8 cellular contexts compared by ENCODE assay signal in the genomic region with DNA sequence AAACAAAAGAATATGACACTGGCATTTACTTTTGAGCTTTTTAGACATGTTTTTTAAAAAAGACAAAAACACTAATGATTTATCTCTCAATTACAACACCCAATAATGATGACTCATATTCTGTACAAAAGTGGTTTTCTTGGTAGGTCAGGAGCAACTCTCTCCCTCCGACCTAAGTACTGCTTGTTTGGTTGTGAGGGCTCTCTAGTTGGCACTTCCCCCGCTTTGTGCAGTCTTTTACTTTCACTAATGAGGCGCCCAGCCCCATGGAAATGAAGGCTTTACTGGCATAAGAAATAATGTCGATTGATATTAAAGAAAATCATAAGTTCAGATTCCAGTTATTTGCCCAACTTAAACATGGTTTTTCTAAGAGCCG. TPM values are rescaled to one million over a fixed set of nuclear protein-coding genes. Genes with fewer than 3 reads are reported as not detected.
DNase-seq lines count a peak whose midpoint lies in the region; ATAC-seq and TF ChIP-seq lines count a peak whose summit lies in the region.

No MANE protein-coding gene starts in this region.

- H3K4me3 Mint-ChIP-seq in stimulated activated naive CD8-positive, alpha-beta T cell treated with anti-CD3 and anti-CD28 coated beads, Interleukin-15, amount 100 ng/mL, for 72 hours: peak overlapping the region; percentile 90 to 100

- H3K9me3 Mint-ChIP-seq in stimulated activated naive CD8-positive, alpha-beta T cell treated with anti-CD3 and anti-CD28 coated beads, Interleukin-15, amount 100 ng/mL, for 72 hours: peaks cover 0 to 7% of the 10 kb centered on the region in 2 donors

- peak overlapping the region; percentile 99 for H3K4me3 ChIP-seq in GM12865 (ENCODE audit: low read depth, low read length)

- peak; percentile 31 for ATAC-seq in HG03159 (IDR thresholded peaks at IDR 0.05; ENCODE audit: unreplicated experiment)
- ATAC-seq in stimulated activated naive CD8-positive, alpha-beta T cell treated with anti-CD3 and anti-CD28 coated beads, Interleukin-15, amount 100 ng/mL, for 72 hours: peak; percentile 70

- no peaks in the 10 kb centered on the region for H3K27me3 Mint-ChIP-seq in stimulated activated naive CD8-positive, alpha-beta T cell treated with anti-CD3 and anti-CD28 coated beads, Interleukin-15, amount 100 ng/mL, for 72 hours

- TF ChIP-seq CTCF in GM12865 (IDR thresholded peaks at IDR 0.05; ENCODE audit: insufficient read depth, low read depth, low read length, missing control alignments): no peak

- DNase-seq in AG08395 (ENCODE audit: low spot score): peak; percentile 40
- peak; percentile 70 for DNase-seq in GM12865 (ENCODE audit: low read depth)
- DNase-seq in RPMI7951 (ENCODE audit: low read depth): peak; percentile 70
- peak; percentile 60 for DNase-seq in astrocyte of the hippocampus (ENCODE audit: low read depth, low spot score)
- peak; percentile 32 for DNase-seq in left kidney (ENCODE audit: low read depth, low spot score)
- DNase-seq in stimulated activated naive CD8-positive, alpha-beta T cell treated with anti-CD3 and anti-CD28 coated beads, Interleukin-15, amount 100 ng/mL, for 72 hours: peak; percentile 33 to 64
- no peak for DNase-seq in GM19238 (ENCODE audit: insufficient read length, low spot score)

- H3K4me1 Mint-ChIP-seq in stimulated activated naive CD8-positive, alpha-beta T cell treated with anti-CD3 and anti-CD28 coated beads, Interleukin-15, amount 100 ng/mL, for 72 hours: peaks cover 45% of the 10 kb centered on the region

- H3K27ac Mint-ChIP-seq in stimulated activated naive CD8-positive, alpha-beta T cell treated with anti-CD3 and anti-CD28 coated beads, Interleukin-15, amount 100 ng/mL, for 72 hours: peak overlapping the region; percentile 93 to 94

RNA-seq across cellular contexts. Expression of a gene that starts 1.3 kb away (rescaled TPM):
- 7.2 and 8.1 TPM in 2 replicates for total RNA-seq in RPMI7951 (2014; rRNA removed; shearing (Covaris generic))

RNA-seq across cellular contexts. Expression of a gene that starts 13.8 kb away (rescaled TPM):
- total RNA-seq in RPMI7951 (2014; rRNA removed; shearing (Covaris generic)): 14.8 and 18.7 TPM in 2 replicates
